Comparison of ENCODE assay signal across 8 cellular contexts in the genomic region with DNA sequence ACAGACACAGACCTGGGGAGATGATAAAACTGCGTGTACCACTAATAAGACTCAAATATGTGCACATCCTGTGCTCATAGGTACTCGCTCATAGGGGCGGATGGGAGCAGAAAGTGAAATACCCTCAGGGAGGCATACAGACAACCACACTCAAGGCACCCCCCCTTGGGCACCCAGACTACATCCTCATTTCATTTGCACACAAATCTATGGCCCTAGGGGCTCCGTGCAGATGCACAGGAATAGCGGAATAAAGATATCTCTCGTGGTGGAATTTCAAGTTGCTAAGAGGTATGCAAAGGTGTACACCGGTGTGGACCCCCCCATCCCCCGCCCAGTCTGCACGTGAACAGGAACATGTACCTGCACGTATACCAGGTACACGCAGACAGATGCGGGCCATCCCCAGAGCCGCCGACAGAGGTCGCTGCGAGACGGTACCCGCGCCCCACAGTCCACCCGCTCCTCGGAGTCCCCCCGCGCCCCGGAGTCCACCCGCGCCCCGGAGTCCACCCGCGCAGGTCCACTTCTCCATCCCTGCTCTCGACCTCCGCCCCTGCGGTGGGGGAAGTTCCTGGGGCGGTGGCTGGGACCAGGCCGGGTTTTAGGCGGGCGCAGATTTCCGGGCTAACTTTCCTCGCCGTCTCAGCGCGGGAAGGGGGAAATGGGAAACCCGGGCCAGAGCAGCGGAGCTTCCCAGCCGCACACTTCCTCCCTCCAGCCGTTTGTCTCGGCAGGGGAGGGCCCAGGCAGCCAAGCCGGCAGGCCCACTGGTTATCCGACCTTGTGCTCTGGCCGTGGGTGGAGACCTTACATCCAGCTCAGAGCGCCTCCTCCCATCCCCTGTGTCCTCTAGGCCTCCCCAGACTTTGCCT. TPM values are rescaled to one million over a fixed set of nuclear protein-coding genes. Genes with fewer than 3 reads are reported as not detected.
DNase-seq lines count a peak whose midpoint lies in the region; ATAC-seq and TF ChIP-seq lines count a peak whose summit lies in the region.

No MANE protein-coding gene starts in this region.

- 5 to 7% methylated on average over 45 to 50 of the region's 50 CpGs for WGBS in aorta, 2 donors

- H3K4me3 ChIP-seq in ACC112 (ENCODE audit: low read depth, low read length) (peak overlapping the region; percentile 73), aorta (ENCODE audit: low read length in 2 of 2) (peak overlapping the region; percentile 28 to 35)

- in situ Hi-C loops in SK-MEL-5 (cut with HindIII; ENCODE audit: low pct_unique_long_range_greater_than_20kb, low sequenced_read_pairs), result no loop called here

- no peaks in the 10 kb centered on the region for H3K27me3 ChIP-seq in ACC112 (ENCODE audit: insufficient read depth, low read length)
- no peaks in the 10 kb centered on the region for H3K27me3 ChIP-seq in aorta (ENCODE audit: control insufficient read depth in 1 of 2, insufficient read depth in 2 of 2, low read length in 1 of 2)

- peak overlapping the region; percentile 73 for H3K4me3 Mint-ChIP-seq in progenitor cell of endocrine pancreas (ENCODE audit: low read depth)

- H3K4me1 ChIP-seq in ACC112 (ENCODE audit: control insufficient read depth, insufficient read depth, low read length, unreplicated experiment), result peaks cover 13% of the 10 kb centered on the region
- no peaks in the 10 kb centered on the region for H3K4me1 ChIP-seq in aorta (ENCODE audit: control insufficient read depth in 1 of 2, insufficient read depth in 2 of 2, low read length in 2 of 2)

- H2AFZ ChIP-seq in ACC112 (ENCODE audit: low read length, unreplicated experiment), result no peak overlapping the region

- no peaks in the 10 kb centered on the region for H3K9me3 Mint-ChIP-seq in progenitor cell of endocrine pancreas (ENCODE audit: low read depth)

- peak; percentile 83 for TF ChIP-seq CTCF in progenitor cell of endocrine pancreas (IDR thresholded peaks at IDR 0.05; ENCODE audit: unreplicated experiment)

- peaks cover 26% of the 10 kb centered on the region for H3K27me3 Mint-ChIP-seq in progenitor cell of endocrine pancreas

- DNase-seq in SK-MEL-5 (ENCODE audit: low read depth, low spot score), result peak; percentile 43
- peak; percentile 62 for DNase-seq in activated gamma-delta T cell treated with anti-CD3 and anti-CD28 coated beads, Interleukin-2, amount 50 U/mL, for 16 hours (ENCODE audit: low read depth)
- peak; percentile 85 for DNase-seq in Right ventricle myocardium inferior (ENCODE audit: missing footprints)
- peak; percentile 75 for DNase-seq in progenitor cell of endocrine pancreas (ENCODE audit: low spot score, unreplicated experiment)
- DNase-seq in aorta, result peak; percentile 70 to 89

- H3K79me2 ChIP-seq in ACC112 (ENCODE audit: control insufficient read depth, insufficient read depth, low read length, unreplicated experiment), result no peaks in the 10 kb centered on the region

- H3K9me3 ChIP-seq in aorta (ENCODE audit: control insufficient read depth, low read length), result no peaks in the 10 kb centered on the region

- intact Hi-C loops in Right ventricle myocardium inferior (cut with DNase I) (loop anchor here (1.0 to 10.0 kb wide), 3 partner anchors 103 to 651 kb away; a partner anchor contains a TSS), aorta (cut with DNase I) (no loop called here)

- peak; percentile 66 for ATAC-seq in GM18517 (IDR thresholded peaks at IDR 0.05; ENCODE audit: unreplicated experiment)
- peak; percentile 69 for ATAC-seq in HG03175 (IDR thresholded peaks at IDR 0.05; ENCODE audit: unreplicated experiment)
- ATAC-seq in Right ventricle myocardium inferior, result peak; percentile 92
- peak; percentile 91 for ATAC-seq in aorta (ENCODE audit: low FRiP score)

- no peaks in the 10 kb centered on the region for H3K4me1 Mint-ChIP-seq in progenitor cell of endocrine pancreas (ENCODE audit: low read depth)

- H3K36me3 ChIP-seq in ACC112 (ENCODE audit: insufficient read depth, low read length) (no peaks in the 10 kb centered on the region), aorta (ENCODE audit: control insufficient read depth in 1 of 2, insufficient read depth in 2 of 2, low read length in 1 of 2) (no peaks in the 10 kb centered on the region)

- no peaks in the 10 kb centered on the region for H3K36me3 Mint-ChIP-seq in progenitor cell of endocrine pancreas (ENCODE audit: insufficient read depth)

- no peak overlapping the region for H3K27ac Mint-ChIP-seq in progenitor cell of endocrine pancreas

- H3K27ac ChIP-seq in ACC112 (ENCODE audit: low read depth, low read length) (no peak overlapping the region), aorta (ENCODE audit: low read depth in 1 of 2, low read length in 2 of 2) (no peak overlapping the region)

RNA-seq across cellular contexts. Expression of a gene that starts 1.0 kb away (rescaled TPM):
- total RNA-seq in SK-MEL-5 (2014; rRNA removed; shearing (Covaris generic)), result not detected in 2 replicates
- not detected in 2 replicates for polyA plus RNA-seq in SK-MEL-5 (2015; cell fraction: cytosol; rRNA removed)
- not detected in 2 replicates for polyA plus RNA-seq in SK-MEL-5 (2015; cell fraction: nucleus; rRNA removed)
- total RNA-seq in Right ventricle myocardium inferior (not detected), progenitor cell of endocrine pancreas (not detected in 2 replicates), aorta (not detected)
- not detected for polyA plus RNA-seq in aorta
